In genomic region chr9:124191691-124192208, GRCh38 we compare ENCODE assay signal across 16 cellular contexts.
A peak's percentile ranks its signal among the peaks of the same experiment; 100 is the strongest.
DNase-seq lines count a peak whose midpoint lies in the region; ATAC-seq, FAIRE-seq and TF ChIP-seq lines count a peak whose summit lies in the region.
"Had no signal": no experiment of that assay in that cellular context is flagged by ENCODE, and none has a peak within 500 bp of the region (broad histone marks: within the 10 kb centered on the region; RNA-seq: fewer than 3 reads in every experiment).

No MANE protein-coding gene starts in this region.

- H4K91ac ChIP-seq in neuronal stem cell (ENCODE audit: low read depth, low read length, poor library complexity): no peak overlapping the region

- H4K8ac ChIP-seq in neuronal stem cell (ENCODE audit: low read depth, low read length): no peak overlapping the region

- DNase-seq in activated CD8-positive, alpha-beta memory T cell treated with anti-CD3 and anti-CD28 coated beads for 24 hours: peak; percentile 40
- DNase-seq in activated CD8-positive, alpha-beta memory T cell treated with anti-CD3 and anti-CD28 coated beads, Interleukin-2, amount 10 ng/mL, durations not matched to agents 7 days and 5 days: no peak
- DNase-seq in GM12878 (ENCODE audit: low read depth, low spot score) (no peak), neuronal stem cell (ENCODE audit: low spot score) (no peak), upper lobe of right lung (no peak), SK-N-SH (no peak), mesenteric fat pad (ENCODE audit: low spot score) (no peak)
- DNase-seq: H7, Kasumi-1, NCI-H1417, NCI-H2029, NCI-H510A, NCI-H82 had no signal

- H3K4ac ChIP-seq in neuronal stem cell (ENCODE audit: low read length): no peak overlapping the region

- peak overlapping the region; percentile 18 for H2BK12ac ChIP-seq in neuronal stem cell (ENCODE audit: low read length)

- H3K9ac ChIP-seq in GM12878 (ENCODE audit: control insufficient read depth, insufficient read depth, low read length): no peak overlapping the region
- H3K9ac ChIP-seq in neuronal stem cell (ENCODE audit: low read depth, low read length, poor library complexity): no peak overlapping the region
- no peak overlapping the region for H3K9ac ChIP-seq in SK-N-SH

- no peak overlapping the region for H2BK5ac ChIP-seq in neuronal stem cell (ENCODE audit: low read length)

- peak overlapping the region; percentile 89 for H2AK5ac ChIP-seq in neuronal stem cell (ENCODE audit: low read depth, low read length)

- H3K79me2 ChIP-seq in GM12878 (ENCODE audit: control insufficient read depth, insufficient read depth, low read length) (peaks cover 2% of the 10 kb centered on the region), SK-N-SH (ENCODE audit: insufficient read depth) (no peaks in the 10 kb centered on the region)

- H3K9me3 Mint-ChIP-seq in activated CD8-positive, alpha-beta memory T cell treated with anti-CD3 and anti-CD28 coated beads, Interleukin-2, amount 10 ng/mL, durations not matched to agents 7 days and 5 days (ENCODE audit: low read depth): peaks cover 4% of the 10 kb centered on the region

- BruUV-seq in GM12878 (replicated peaks; lab: Mats Ljungman, UMichigan): no TSS peak

- no peaks in the 10 kb centered on the region for H3F3A ChIP-seq in SK-N-SH (replicated peaks; ENCODE audit: insufficient read depth)

- WGBS in GM12878 (ENCODE audit: insufficient coverage, insufficient replicate concordance, low lambda C conversion rate, missing lambda C conversion rate): 88% methylated on average over 2 of the region's 2 CpGs
- WGBS in neuronal stem cell (ENCODE audit: extremely low coverage in 2 of 2, insufficient read length in 2 of 2, insufficient replicate concordance in 1 of 2), 2 donors: no CpG with 5 or more reads among the region's 2 CpGs
- 53% methylated on average over 2 of the region's 2 CpGs for WGBS in SK-N-SH (ENCODE audit: low lambda C conversion rate)

- H3K4me3 ChIP-seq in GM12878 (no peak overlapping the region), neuronal stem cell (ENCODE audit: low read length in 2 of 2) (no peak overlapping the region), upper lobe of right lung (no peak overlapping the region), SK-N-SH (ENCODE audit: low read depth in 2 of 2, low read length in 1 of 2) (no peak overlapping the region)
- H3K4me3 ChIP-seq: Peyer's patch had no signal

- no peaks in the 10 kb centered on the region for H4K20me1 ChIP-seq in GM12878 (ENCODE audit: control insufficient read depth, insufficient read depth)
- no peaks in the 10 kb centered on the region for H4K20me1 ChIP-seq in SK-N-SH (ENCODE audit: insufficient read depth)

- CTCF ChIA-PET in activated CD8-positive, alpha-beta memory T cell treated with anti-CD3 and anti-CD28 coated beads, Interleukin-2, amount 10 ng/mL, durations not matched to agents 7 days and 5 days (lab: Charles Lee): no interaction called here
- CTCF ChIA-PET in GM12878 (lab: Yijun Ruan, JAX): interaction anchor here (1.4 kb wide), 1 partner anchor 28 kb away, joined by 3 read pairs; no protein-coding TSS in a partner anchor
- CTCF ChIA-PET in SK-N-SH (lab: Yijun Ruan, JAX): interaction anchor here (1.3 kb wide), 1 partner anchor 65 kb away, joined by 3 read pairs; no protein-coding TSS in a partner anchor

- peaks cover 4% of the 10 kb centered on the region for H3K9me3 ChIP-seq in GM12878 (replicated peaks; ENCODE audit: control insufficient read depth, insufficient read depth, low read length)
- H3K9me3 ChIP-seq in neuronal stem cell (replicated peaks in 1 of 2; ENCODE audit: control insufficient read depth in 2 of 2, insufficient read depth in 1 of 2, low read depth in 1 of 2, low read length in 2 of 2): no peaks in the 10 kb centered on the region
- H3K9me3 ChIP-seq in upper lobe of right lung: peaks cover 13% of the 10 kb centered on the region
- no peaks in the 10 kb centered on the region for H3K9me3 ChIP-seq in SK-N-SH
- H3K9me3 ChIP-seq: Peyer's patch had no signal

- H3K4me1 Mint-ChIP-seq in activated CD8-positive, alpha-beta memory T cell treated with anti-CD3 and anti-CD28 coated beads, Interleukin-2, amount 10 ng/mL, durations not matched to agents 7 days and 5 days: peaks cover under 1% of the 10 kb centered on the region

- RAD21 ChIA-PET in GM12878 (lab: Charles Lee; ENCODE audit: unreplicated experiment): no interaction called here

- no peak for FAIRE-seq in GM12878 (lab: Jason Lieb, UNC)
- FAIRE-seq: A204.1 had no signal

- peaks cover 4% of the 10 kb centered on the region for H3K36me3 Mint-ChIP-seq in activated CD8-positive, alpha-beta memory T cell treated with anti-CD3 and anti-CD28 coated beads, Interleukin-2, amount 10 ng/mL, durations not matched to agents 7 days and 5 days

- H3K36me3 ChIP-seq in GM12878 (ENCODE audit: control insufficient read depth in 2 of 2, insufficient read depth in 2 of 2, low read length in 1 of 2) (no peaks in the 10 kb centered on the region), neuronal stem cell (replicated peaks in 1 of 2; ENCODE audit: control insufficient read depth in 2 of 2, insufficient read depth in 2 of 2, low read length in 2 of 2) (no peaks in the 10 kb centered on the region), upper lobe of right lung (no peaks in the 10 kb centered on the region), SK-N-SH (replicated peaks in 1 of 2; ENCODE audit: control insufficient read depth in 1 of 2, insufficient read depth in 2 of 2, low read length in 1 of 2) (no peaks in the 10 kb centered on the region)
- H3K36me3 ChIP-seq: Peyer's patch had no signal

- H2BK15ac ChIP-seq in neuronal stem cell (ENCODE audit: low read length): peak overlapping the region; percentile 44

- peaks cover 18% of the 10 kb centered on the region for H3K27me3 Mint-ChIP-seq in activated CD8-positive, alpha-beta memory T cell treated with anti-CD3 and anti-CD28 coated beads, Interleukin-2, amount 10 ng/mL, durations not matched to agents 7 days and 5 days

- H3K4me2 ChIP-seq in GM12878 (ENCODE audit: control insufficient read depth, insufficient read depth): no peak overlapping the region
- H3K4me2 ChIP-seq in neuronal stem cell (ENCODE audit: insufficient read depth, low read length, poor library complexity, severe bottlenecking): no peak overlapping the region
- no peak overlapping the region for H3K4me2 ChIP-seq in SK-N-SH

- no peak overlapping the region for H3K4me3 Mint-ChIP-seq in activated CD8-positive, alpha-beta memory T cell treated with anti-CD3 and anti-CD28 coated beads, Interleukin-2, amount 10 ng/mL, durations not matched to agents 7 days and 5 days

- H3K18ac ChIP-seq in neuronal stem cell (ENCODE audit: low read length): peak overlapping the region; percentile 20

- no peak for ATAC-seq in activated CD8-positive, alpha-beta memory T cell treated with anti-CD3 and anti-CD28 coated beads, Interleukin-2, amount 10 ng/mL, durations not matched to agents 7 days and 5 days
- peak; percentile 40; the same call in 2 of the 3 replicates for ATAC-seq in GM12878
- ATAC-seq in upper lobe of right lung: peak; percentile 30
- no peak for ATAC-seq in HG03159 (IDR thresholded peaks at IDR 0.05; ENCODE audit: unreplicated experiment)

- no peak for TF ChIP-seq POLR2A in GM12878 (IDR thresholded peaks at IDR 0.05; ENCODE audit: low read depth, low read length)

- no peak overlapping the region for H3K27ac Mint-ChIP-seq in activated CD8-positive, alpha-beta memory T cell treated with anti-CD3 and anti-CD28 coated beads, Interleukin-2, amount 10 ng/mL, durations not matched to agents 7 days and 5 days

- no peak overlapping the region for H2BK120ac ChIP-seq in neuronal stem cell (ENCODE audit: low read depth, low read length)

- POLR2A ChIA-PET in GM12878 (lab: Charles Lee) (interaction anchor here (0.5 kb wide), 1 partner anchor 88 kb away, joined by 5 read pairs; no protein-coding TSS in a partner anchor), SK-N-SH (lab: Yijun Ruan, JAX) (interaction anchor here (0.6 kb wide), 1 partner anchor 18 kb away, joined by 4 read pairs; no protein-coding TSS in a partner anchor)

- no peak overlapping the region for H3K23ac ChIP-seq in neuronal stem cell (ENCODE audit: low read depth, low read length, poor library complexity)

- no peak overlapping the region for H3K14ac ChIP-seq in neuronal stem cell (ENCODE audit: low read length)

- H3K79me1 ChIP-seq in neuronal stem cell (ENCODE audit: low read depth, low read length): no peaks in the 10 kb centered on the region

- H2AFZ ChIP-seq in GM12878 (ENCODE audit: control insufficient read depth, low read depth, low read length): no peak overlapping the region
- no peak overlapping the region for H2AFZ ChIP-seq in neuronal stem cell (ENCODE audit: low read length)
- H2AFZ ChIP-seq in SK-N-SH (ENCODE audit: low read depth): no peak overlapping the region

- H3K9me2 ChIP-seq in SK-N-SH: no peaks in the 10 kb centered on the region

- H3K27ac ChIP-seq in GM12878 (ENCODE audit: control insufficient read depth, insufficient read depth): no peak overlapping the region
- H3K27ac ChIP-seq in neuronal stem cell (replicated peaks; ENCODE audit: low read length): no peak overlapping the region
- no peak overlapping the region for H3K27ac ChIP-seq in upper lobe of right lung
- H3K27ac ChIP-seq in SK-N-SH (ENCODE audit: low read depth in 2 of 2, low read length in 1 of 2): no peak overlapping the region
- H3K27ac ChIP-seq: Peyer's patch had no signal

- in situ Hi-C loops in GM12878 (cut with MboI): no loop called here

- no peak for TF ChIP-seq CTCF in GM12878 (IDR thresholded peaks at IDR 0.05 in 2 of 3, conservative IDR thresholded peaks at IDR 0.05 in 1 of 3; ENCODE audit: control insufficient read depth in 2 of 3, extremely low read depth in 1 of 3, insufficient read depth in 1 of 3, low read depth in 3 of 3, low read length in 3 of 3)
- TF ChIP-seq CTCF in upper lobe of right lung (IDR thresholded peaks at IDR 0.05): no peak
- TF ChIP-seq CTCF in SK-N-SH (IDR thresholded peaks at IDR 0.05): no peak

- TF ChIP-seq EP300 in GM12878 (IDR thresholded peaks at IDR 0.05; ENCODE audit: borderline replicate concordance in 1 of 2, control insufficient read depth in 1 of 2, low read depth in 2 of 2, low read length in 2 of 2): no peak
- TF ChIP-seq EP300 in SK-N-SH (IDR thresholded peaks at IDR 0.05; ENCODE audit: borderline replicate concordance in 1 of 2, low read depth in 1 of 2, low read length in 1 of 2): no peak

- SMC1A ChIA-PET in GM12878 (lab: Charles Lee; ENCODE audit: uncharacterized antibody, unreplicated experiment): interaction anchor here (1.2 kb wide), 1 partner anchor 45 kb away, joined by 3 read pairs; no protein-coding TSS in a partner anchor

- no peaks in the 10 kb centered on the region for H3K27me3 ChIP-seq in GM12878 (replicated peaks in 1 of 2; ENCODE audit: control insufficient read depth in 2 of 2, insufficient read depth in 2 of 2, low read length in 1 of 2)
- peaks cover 0 to 14% (median 0%) of the 10 kb centered on the region in 3 experiments for H3K27me3 ChIP-seq in neuronal stem cell (ENCODE audit: control insufficient read depth in 3 of 3, insufficient read depth in 3 of 3, low read depth in 1 of 3, low read length in 3 of 3)
- H3K27me3 ChIP-seq in upper lobe of right lung: no peaks in the 10 kb centered on the region
- H3K27me3 ChIP-seq in SK-N-SH (ENCODE audit: insufficient read depth): peaks cover 9% of the 10 kb centered on the region; the same call in 1 of the 2 replicates
- H3K27me3 ChIP-seq: Peyer's patch had no signal

- peaks cover 3% of the 10 kb centered on the region for H3K4me1 ChIP-seq in GM12878 (ENCODE audit: control insufficient read depth, insufficient read depth, low read length)
- peaks cover 0 to 8% of the 10 kb centered on the region in 2 donors for H3K4me1 ChIP-seq in neuronal stem cell (ENCODE audit: control insufficient read depth in 2 of 2, insufficient read depth in 1 of 2, low read depth in 1 of 2, low read length in 2 of 2)
- no peaks in the 10 kb centered on the region for H3K4me1 ChIP-seq in upper lobe of right lung
- H3K4me1 ChIP-seq in SK-N-SH (ENCODE audit: control insufficient read depth in 1 of 2, insufficient read depth in 2 of 2, low read depth in 1 of 2, low read length in 1 of 2): no peaks in the 10 kb centered on the region
- H3K4me1 ChIP-seq: Peyer's patch had no signal

- intact Hi-C loops in GM12878 (cut with micrococcal nuclease; ENCODE audit: unreplicated experiment) (no loop called here), upper lobe of right lung (cut with DNase I) (no loop called here)

- no peak for TF ChIP-seq RAD21 in GM12878 (IDR thresholded peaks at IDR 0.05; ENCODE audit: insufficient read depth, low read depth, low read length)
- no peak for TF ChIP-seq RAD21 in SK-N-SH (IDR thresholded peaks at IDR 0.05; ENCODE audit: low read length)

Comparison
In these comparisons a context has a peak if more than half of its experiments do, and no peak if none do; other contexts are left out.
1. ATAC-seq: peak in GM12878 (single experiment) and upper lobe of right lung (single experiment); none in activated CD8-positive, alpha-beta memory T cell treated with anti-CD3 and anti-CD28 coated beads, Interleukin-2, amount 10 ng/mL, durations not matched to agents 7 days and 5 days (single experiment) and HG03159 (single experiment).